In the genomic region with DNA sequence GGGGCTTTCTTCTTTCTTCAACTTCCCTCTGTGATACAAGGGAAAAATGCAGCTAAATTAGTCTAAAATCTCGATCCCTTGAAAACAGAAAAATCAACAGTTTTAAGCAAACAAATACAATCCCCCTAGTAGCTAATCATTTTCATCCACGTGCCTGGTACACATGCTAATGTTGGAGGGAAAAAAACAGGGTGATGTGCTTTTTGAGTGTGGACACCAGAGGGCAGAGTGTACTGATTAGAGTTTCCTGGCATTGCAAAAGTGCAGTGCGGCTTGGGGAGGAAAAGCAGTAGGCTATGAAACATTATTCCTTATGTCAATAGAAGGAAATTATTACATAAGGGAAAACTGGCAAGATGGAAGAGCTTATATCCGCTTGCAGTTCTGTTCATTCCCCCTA, we compare ENCODE assay signal across 9 cellular contexts. TPM values are rescaled to one million over a fixed set of nuclear protein-coding genes. Genes with fewer than 3 reads are reported as not detected.
A peak's percentile ranks its signal among the peaks of the same experiment; 100 is the strongest.
DNase-seq lines count a peak whose midpoint lies in the region; FAIRE-seq and TF ChIP-seq lines count a peak whose summit lies in the region.
"Not testable (repeated sequence)": the region's sequence is repeated elsewhere in the genome, so short reads cannot be mapped to it uniquely, and the experiment has no call there.
"Had no signal": no experiment of that assay in that cellular context is flagged by ENCODE, and none has a peak within 500 bp of the region (broad histone marks: within the 10 kb centered on the region; RNA-seq: fewer than 3 reads in every experiment).

No MANE protein-coding gene starts in this region.

- not testable (repeated sequence) for H3K4me2 ChIP-seq in parathyroid adenoma (ENCODE audit: low read length)

- H2AFZ ChIP-seq in parathyroid adenoma, result not testable (repeated sequence)

- not testable (repeated sequence) for H3K9ac ChIP-seq in parathyroid adenoma

- not testable (repeated sequence) for H3K27ac ChIP-seq in parathyroid adenoma

- not testable (repeated sequence) for H3K36me3 ChIP-seq in bronchial epithelial cell (ENCODE audit: control insufficient read depth, insufficient read depth, low read length); parathyroid adenoma (ENCODE audit: control insufficient read depth, insufficient read depth, low read length)

- H3K27me3 ChIP-seq in bronchial epithelial cell (ENCODE audit: control insufficient read depth, insufficient read depth, low read length); parathyroid adenoma (ENCODE audit: control insufficient read depth, insufficient read depth, low read length): not testable (repeated sequence)

- not testable (repeated sequence) for DNase-seq in GM10266 (ENCODE audit: extremely low spot score)
- DNase-seq in LoVo (ENCODE audit: low spot score) (peak; percentile 5), NCI-H2171 treated with DMSO at 0.1 percent for 48 hours (lab: John Stamatoyannopoulos, UW) (peak; percentile 21), RPMI8226 (peak; percentile 62), bronchial epithelial cell (ENCODE audit: low read depth) (peak; percentile 10), inferior parietal cortex (ENCODE audit: extremely low spot score) (peak; percentile 84)

- H3K4me3 ChIP-seq in bronchial epithelial cell (ENCODE audit: low read depth, low read length); parathyroid adenoma (ENCODE audit: low read depth, low read length): not testable (repeated sequence)

- TF ChIP-seq CTCF in GM10266 (IDR thresholded peaks at IDR 0.05; ENCODE audit: control insufficient read depth, insufficient read depth, low read depth, missing control alignments) (peak; percentile 34), parathyroid adenoma (IDR thresholded peaks at IDR 0.05) (peak; percentile 66)
- TF ChIP-seq CTCF in bronchial epithelial cell (IDR thresholded peaks at IDR 0.05; ENCODE audit: insufficient read depth, low read length, severe bottlenecking), result not testable (repeated sequence)

- H3K9me3 ChIP-seq in parathyroid adenoma (ENCODE audit: control insufficient read depth, low read length), result not testable (repeated sequence)

- FAIRE-seq in A204.1 (lab: Jason Lieb, UNC), result peak; percentile 80
- FAIRE-seq in bronchial epithelial cell (lab: Jason Lieb, UNC), result not testable (repeated sequence)

- not testable (repeated sequence) for H3K79me2 ChIP-seq in parathyroid adenoma

- not testable (repeated sequence) for H3K4me1 ChIP-seq in parathyroid adenoma

RNA-seq across cellular contexts. Expression of a gene that starts 19.6 kb away (rescaled TPM):
- not detected in 2 replicates for total RNA-seq in bronchial epithelial cell
- total RNA-seq: A172 had no signal
